ENCODE assay signal across 7 cellular contexts in the genomic region with DNA sequence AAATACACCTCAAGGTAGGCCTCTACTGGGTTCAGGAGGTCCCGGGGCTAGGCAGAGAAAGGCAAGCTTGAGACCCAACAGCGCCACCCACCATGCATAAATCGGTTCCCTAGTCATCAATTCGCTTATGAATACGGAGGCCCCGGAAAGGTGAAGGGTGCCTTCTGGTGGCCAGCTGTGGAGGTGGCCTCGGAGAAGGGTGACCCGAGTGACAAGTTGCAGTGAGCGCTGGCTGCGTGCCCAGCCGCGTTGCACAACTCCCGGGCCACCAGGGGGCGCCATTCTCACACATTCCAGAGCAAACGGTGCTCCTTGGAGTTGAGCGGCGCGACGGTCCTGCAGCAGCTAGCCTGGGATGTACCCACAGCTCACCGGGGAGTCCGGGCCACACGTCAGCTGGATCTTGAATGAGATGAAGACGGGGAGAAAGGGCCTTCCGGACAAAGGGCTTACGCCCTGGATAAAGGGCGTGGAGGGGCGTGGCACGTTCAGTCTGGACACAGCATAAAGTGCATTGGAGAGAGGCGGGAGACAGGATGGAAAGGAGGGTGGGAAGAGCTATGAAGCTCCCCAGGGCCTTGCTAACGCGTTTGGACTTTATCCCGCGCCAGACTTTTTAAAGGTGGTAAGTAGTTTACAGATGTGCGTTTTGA. TPM values are rescaled to one million over a fixed set of nuclear protein-coding genes. Genes with fewer than 3 reads are reported as not detected.
DNase-seq lines count a peak whose midpoint lies in the region; ATAC-seq lines count a peak whose summit lies in the region.

No MANE protein-coding gene starts in this region.

- H3K9me3 ChIP-seq in skeletal muscle satellite cell (replicated peaks; ENCODE audit: low read length) = no peaks in the 10 kb centered on the region

- peak overlapping the region; percentile 93 for H3K4me2 ChIP-seq in skeletal muscle satellite cell (ENCODE audit: low read length)

- H3K27me3 ChIP-seq in skeletal muscle satellite cell (ENCODE audit: control insufficient read depth, insufficient read depth, low read length) = no peaks in the 10 kb centered on the region

- DNase-seq in NCI-H2029 treated with DMSO at 0.1 percent for 48 hours (lab: John Stamatoyannopoulos, UW) (peak; percentile 80), T-helper 9 cell (peak; percentile 100), astrocyte of the hippocampus (ENCODE audit: low read depth, low spot score) (peak; percentile 96), iPS DF 19.7 (ENCODE audit: low read depth, low spot score) (peak; percentile 85)

- ATAC-seq in GM18508 (IDR thresholded peaks at IDR 0.05; ENCODE audit: insufficient read depth, unreplicated experiment) (peak; percentile 75), HG03025 (IDR thresholded peaks at IDR 0.05; ENCODE audit: low FRiP score, unreplicated experiment) (peak; percentile 77)

- no peaks in the 10 kb centered on the region for H3K36me3 ChIP-seq in skeletal muscle satellite cell (ENCODE audit: insufficient read depth, low read length)

- H3K4me1 ChIP-seq in skeletal muscle satellite cell (ENCODE audit: control insufficient read depth, insufficient read depth, low read length) = peaks cover 25% of the 10 kb centered on the region

- peak overlapping the region; percentile 64 for H3K4me3 ChIP-seq in skeletal muscle satellite cell (ENCODE audit: low read length)

- no peak overlapping the region for H3K9ac ChIP-seq in skeletal muscle satellite cell (ENCODE audit: low read depth, low read length)

RNA-seq across cellular contexts. Expression of gene TMSB10, which starts 20.4 kb away (rescaled TPM):
- 4,947 and 6,455 TPM in 2 replicates for total RNA-seq in skeletal muscle satellite cell (2012; rRNA removed)

RNA-seq across cellular contexts. Expression of gene TRABD2A, which starts 45.0 kb away (rescaled TPM):
- 18.8 and 22.9 TPM in 2 replicates for total RNA-seq in skeletal muscle satellite cell (2012; rRNA removed)

RNA-seq across cellular contexts. Expression of gene KCMF1, which starts 45.1 kb away (rescaled TPM):
- 46.3 and 52.2 TPM in 2 replicates for total RNA-seq in skeletal muscle satellite cell (2012; rRNA removed)

Comparison
In these comparisons a context has a peak if more than half of its experiments do, and no peak if none do; other contexts are left out.
1. Peak in every context shown above with its lines: DNase-seq, ATAC-seq and H3K4me3 ChIP-seq.